ENCODE assay signal across 18 cellular contexts in genomic region chr3:14957163-14957562, GRCh38.
"Had no signal": no experiment of that assay in that cellular context is flagged by ENCODE, and none has a peak within 500 bp of the region (broad histone marks: within the 10 kb centered on the region; RNA-seq: fewer than 3 reads in every experiment).

No MANE protein-coding gene starts in this region.

- H3K4me3 Mint-ChIP-seq: activated CD4-positive, alpha-beta T cell treated with anti-CD3 and anti-CD28 coated beads for 36 hours; endodermal cell; nephron had no signal

- DNase-seq: activated CD4-positive, alpha-beta T cell treated with anti-CD3 and anti-CD28 coated beads for 36 hours; activated CD4-positive, alpha-beta T cell treated with anti-CD3 and anti-CD28 coated beads, Interleukin-2, amount 50 U/mL, for 48 hours; anterior cingulate cortex; brain microvascular endothelial cell; central memory CD4-positive, alpha-beta T cell; colonic mucosa; endodermal cell; foreskin fibroblast; islet precursor cell; lower lobe of right lung; nucleus accumbens; posterior cingulate gyrus; retina; spleen; stimulated activated CD8-positive, alpha-beta memory T cell treated with anti-CD3 and anti-CD28 coated beads, Interleukin-4, amount 100 ng/mL, for 48 hours; stimulated activated naive CD4-positive, alpha-beta T cell treated with Interleukin-2 at 50 U/mL for 16 hours; thyroid gland had no signal

- H3K27ac Mint-ChIP-seq: endodermal cell had no signal

- H3K9me3 Mint-ChIP-seq: endodermal cell, nephron had no signal

- H3K27me3 Mint-ChIP-seq: activated CD4-positive, alpha-beta T cell treated with anti-CD3 and anti-CD28 coated beads for 36 hours had no signal

- ATAC-seq: activated CD4-positive, alpha-beta T cell treated with anti-CD3 and anti-CD28 coated beads for 36 hours; lower lobe of right lung had no signal
